8 cellular contexts compared by ENCODE assay signal in the genomic region with DNA sequence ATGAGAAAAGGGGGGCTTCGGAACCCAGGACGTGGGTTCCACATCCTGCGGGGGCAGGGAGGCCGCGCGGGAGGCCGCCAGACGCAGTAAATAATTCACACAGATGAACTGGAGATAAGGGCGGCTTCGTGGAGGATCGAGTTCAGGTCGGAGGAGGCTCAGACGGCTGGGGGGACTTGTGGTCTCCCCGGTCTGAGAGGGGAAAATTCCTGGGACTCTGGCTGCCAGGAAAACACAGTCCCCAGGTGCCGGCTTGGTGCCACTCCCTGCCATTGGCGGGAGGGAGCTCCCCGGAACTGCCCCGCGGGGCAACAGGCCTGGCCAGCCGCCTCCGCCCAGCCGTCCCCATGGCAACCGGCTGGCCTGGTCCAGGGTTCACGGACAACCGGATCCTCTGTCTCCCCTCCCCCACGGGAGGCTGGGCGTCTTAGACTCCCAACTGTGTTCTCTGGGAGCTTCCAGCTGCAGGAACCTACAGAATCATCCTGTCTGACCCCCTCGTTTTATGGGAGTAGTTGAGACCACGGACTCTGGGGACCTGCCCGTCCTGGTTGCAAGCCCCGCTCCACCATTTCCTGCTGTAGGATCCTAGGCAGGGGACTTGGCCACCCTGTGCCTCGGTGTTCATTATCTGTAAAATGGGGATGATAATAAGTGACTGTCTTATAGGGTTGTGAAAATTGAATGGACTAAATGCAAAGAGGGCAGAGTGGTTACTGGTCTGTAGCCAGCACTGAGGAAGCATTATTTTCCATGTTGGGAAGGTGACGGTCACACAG. TPM values are rescaled to one million over a fixed set of nuclear protein-coding genes. Genes with fewer than 3 reads are reported as not detected.
A peak's percentile ranks its signal among the peaks of the same experiment; 100 is the strongest.
DNase-seq lines count a peak whose midpoint lies in the region; ATAC-seq and TF ChIP-seq lines count a peak whose summit lies in the region.

No MANE protein-coding gene starts in this region.

- POLR2A ChIA-PET in activated CD4-positive, alpha-beta memory T cell treated with anti-CD3 and anti-CD28 coated beads, Interleukin-2, amount 10 ng/mL, durations not matched to agents 7 days and 5 days (lab: Charles Lee), result no interaction called here

- H3K27me3 Mint-ChIP-seq in endodermal cell (ENCODE audit: insufficient read depth), result peaks cover 68% of the 10 kb centered on the region
- H3K27me3 Mint-ChIP-seq in activated CD4-positive, alpha-beta memory T cell treated with anti-CD3 and anti-CD28 coated beads, Interleukin-2, amount 10 ng/mL, durations not matched to agents 7 days and 5 days, result peaks cover 69% of the 10 kb centered on the region

- H3K36me3 ChIP-seq in endodermal cell (ENCODE audit: control insufficient read depth, insufficient read depth, low read length), result no peaks in the 10 kb centered on the region
- no peaks in the 10 kb centered on the region for H3K36me3 ChIP-seq in mucosa of descending colon (ENCODE audit: low read depth)

- H3K4me3 ChIP-seq in endodermal cell (ENCODE audit: low read length) (peak overlapping the region; percentile 13), mucosa of descending colon (no peak overlapping the region)

- H3K36me3 Mint-ChIP-seq in endodermal cell (ENCODE audit: low read depth), result no peaks in the 10 kb centered on the region
- no peaks in the 10 kb centered on the region for H3K36me3 Mint-ChIP-seq in activated CD4-positive, alpha-beta memory T cell treated with anti-CD3 and anti-CD28 coated beads, Interleukin-2, amount 10 ng/mL, durations not matched to agents 7 days and 5 days (ENCODE audit: low read depth)

- no peaks in the 10 kb centered on the region for H3K9me3 Mint-ChIP-seq in endodermal cell
- no peaks in the 10 kb centered on the region for H3K9me3 Mint-ChIP-seq in activated CD4-positive, alpha-beta memory T cell treated with anti-CD3 and anti-CD28 coated beads, Interleukin-2, amount 10 ng/mL, durations not matched to agents 7 days and 5 days

- 41 to 43% methylated on average over 19 to 33 of the region's 33 CpGs for WGBS in endodermal cell (ENCODE audit: insufficient coverage in 1 of 2, insufficient read length in 1 of 2), 2 experiments

- H3K27ac Mint-ChIP-seq in endodermal cell, result no peak overlapping the region
- H3K27ac Mint-ChIP-seq in activated CD4-positive, alpha-beta memory T cell treated with anti-CD3 and anti-CD28 coated beads, Interleukin-2, amount 10 ng/mL, durations not matched to agents 7 days and 5 days, result no peak overlapping the region

- CTCF ChIA-PET in activated CD4-positive, alpha-beta memory T cell treated with anti-CD3 and anti-CD28 coated beads, Interleukin-2, amount 10 ng/mL, durations not matched to agents 7 days and 5 days (lab: Charles Lee), result no interaction called here

- no peak overlapping the region for H3K27ac ChIP-seq in endodermal cell (ENCODE audit: low read depth, low read length)

- intact Hi-C loops in mucosa of descending colon (cut with DNase I, micrococcal nuclease), result no loop called here

- no peaks in the 10 kb centered on the region for H3K27me3 ChIP-seq in endodermal cell (ENCODE audit: control insufficient read depth, insufficient read depth, low read length, poor library complexity, severe bottlenecking)

- no peak overlapping the region for H3K9ac ChIP-seq in endodermal cell (ENCODE audit: extremely low read depth, low read length, poor library complexity, severe bottlenecking)

- peak; percentile 88 for ATAC-seq in mucosa of descending colon
- no peak for ATAC-seq in HG03045 (IDR thresholded peaks at IDR 0.05; ENCODE audit: unreplicated experiment)
- no peak for ATAC-seq in HG03442 (IDR thresholded peaks at IDR 0.05; ENCODE audit: unreplicated experiment)
- no peak for ATAC-seq in GM21528 (IDR thresholded peaks at IDR 0.05; ENCODE audit: low FRiP score, unreplicated experiment)

- H3K9me3 ChIP-seq in endodermal cell (ENCODE audit: control insufficient read depth, low read length), result no peaks in the 10 kb centered on the region
- H3K9me3 ChIP-seq in mucosa of descending colon, result no peaks in the 10 kb centered on the region

- peak; percentile 99 for DNase-seq in COLO668 (lab: John Stamatoyannopoulos, UW; ENCODE audit: unreplicated experiment)
- peak; percentile 77 for DNase-seq in NCI-H2196 treated with DMSO at 0.1 percent for 48 hours (lab: John Stamatoyannopoulos, UW; ENCODE audit: unreplicated experiment)
- peak; percentile 83 for DNase-seq in endodermal cell
- DNase-seq in mucosa of descending colon, result peak; percentile 95 to 98 (median 97)
- no peak for DNase-seq in activated CD4-positive, alpha-beta memory T cell treated with anti-CD3 and anti-CD28 coated beads, Interleukin-2, amount 10 ng/mL, durations not matched to agents 7 days and 5 days

- peak overlapping the region; percentile 23 for H3K4me3 Mint-ChIP-seq in endodermal cell
- no peak overlapping the region for H3K4me3 Mint-ChIP-seq in activated CD4-positive, alpha-beta memory T cell treated with anti-CD3 and anti-CD28 coated beads, Interleukin-2, amount 10 ng/mL, durations not matched to agents 7 days and 5 days

- H3K4me1 ChIP-seq in endodermal cell (ENCODE audit: control insufficient read depth, insufficient read depth, low read length) (peaks cover 16% of the 10 kb centered on the region), mucosa of descending colon (ENCODE audit: low read depth) (peaks cover 47% of the 10 kb centered on the region)

- peaks cover 51% of the 10 kb centered on the region for H3K4me1 Mint-ChIP-seq in endodermal cell
- no peaks in the 10 kb centered on the region for H3K4me1 Mint-ChIP-seq in activated CD4-positive, alpha-beta memory T cell treated with anti-CD3 and anti-CD28 coated beads, Interleukin-2, amount 10 ng/mL, durations not matched to agents 7 days and 5 days

- TF ChIP-seq CTCF in endodermal cell (conservative IDR thresholded peaks at IDR 0.05) (no peak), mucosa of descending colon (IDR thresholded peaks at IDR 0.05) (no peak)

RNA-seq across cellular contexts. Expression of a gene that starts 9.6 kb away (rescaled TPM):
- 10 to 100 TPM; 10.2 to 16.2 TPM for total RNA-seq in endodermal cell
- polyA plus RNA-seq in endodermal cell (2013, experiment 1 of 2), result 29.4 TPM
- polyA plus RNA-seq in endodermal cell (2013, experiment 2 of 2), result 26.4 TPM
- total RNA-seq in mucosa of descending colon, result 100 to 1,000 TPM; 162 to 274 (median 163) TPM
- total RNA-seq in activated CD4-positive, alpha-beta memory T cell treated with anti-CD3 and anti-CD28 coated beads, Interleukin-2, amount 10 ng/mL, durations not matched to agents 7 days and 5 days, result under 1 TPM; 0.63 to 0.88 TPM

RNA-seq across cellular contexts. Expression of a gene that starts 31.5 kb away (rescaled TPM):
- total RNA-seq in endodermal cell, result 10 to 100 TPM; 15.6 to 19.8 TPM
- polyA plus RNA-seq in endodermal cell (2013, experiment 1 of 2), result 20.6 TPM
- 17.8 TPM for polyA plus RNA-seq in endodermal cell (2013, experiment 2 of 2)
- 10 to 100 TPM; 31.5 to 44.9 (median 44.7) TPM for total RNA-seq in mucosa of descending colon
- 10 to 100 TPM; 21.0 to 21.8 TPM for total RNA-seq in activated CD4-positive, alpha-beta memory T cell treated with anti-CD3 and anti-CD28 coated beads, Interleukin-2, amount 10 ng/mL, durations not matched to agents 7 days and 5 days

Comparison
In these comparisons a context has a peak if more than half of its experiments do, and no peak if none do; other contexts are left out.
1. RNA of a gene that starts 9.6 kb away (total RNA-seq): 162 to 274 TPM in mucosa of descending colon; 10.2 to 16.2 TPM in endodermal cell and 0.63 to 0.88 TPM in activated CD4-positive, alpha-beta memory T cell treated with anti-CD3 and anti-CD28 coated beads, Interleukin-2, amount 10 ng/mL, durations not matched to agents 7 days and 5 days; every median in the first group is over 4 times any median in the second.